Comparison of ENCODE assay signal across 25 cellular contexts in the genomic region with DNA sequence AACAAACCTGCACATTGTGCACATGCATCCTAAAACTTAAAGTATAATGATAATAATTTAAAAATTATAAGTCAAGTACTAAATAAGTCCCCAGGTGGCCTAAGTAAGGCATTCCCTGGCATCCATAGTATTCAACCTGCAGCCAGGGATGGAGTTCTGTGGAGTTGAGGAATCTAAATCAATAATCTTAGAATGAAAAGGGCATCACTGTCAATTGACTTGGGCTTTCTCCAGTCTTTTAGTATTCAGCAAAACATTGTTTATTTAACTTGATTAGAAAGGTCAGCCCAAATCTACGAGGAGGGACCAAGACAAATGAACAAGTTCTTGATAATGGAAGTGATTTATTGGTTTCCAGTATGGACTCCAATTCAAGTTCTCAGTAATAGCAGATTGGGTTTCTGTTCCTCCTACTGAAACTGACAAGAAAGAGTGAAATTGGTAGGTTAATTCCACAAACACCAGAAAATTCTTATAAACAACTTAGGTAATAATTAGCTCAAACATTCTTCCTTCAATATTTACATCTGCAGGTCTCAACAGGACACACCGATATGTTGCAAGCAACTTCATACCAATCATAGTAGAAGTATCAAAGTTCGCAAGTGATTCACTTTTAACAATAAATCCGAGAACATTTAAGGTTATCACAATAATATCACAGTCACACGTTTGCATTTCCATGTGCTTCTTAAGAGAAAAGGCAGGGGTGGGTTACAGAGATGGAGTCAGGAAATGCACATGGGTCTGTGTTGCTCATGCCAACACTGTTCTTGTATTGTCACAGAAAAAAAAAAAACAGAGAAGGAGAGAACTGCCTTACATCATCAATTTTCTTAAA. TPM values are rescaled to one million over a fixed set of nuclear protein-coding genes. Genes with fewer than 3 reads are reported as not detected.
A peak's percentile ranks its signal among the peaks of the same experiment; 100 is the strongest.
DNase-seq lines count a peak whose midpoint lies in the region; ATAC-seq, FAIRE-seq and TF ChIP-seq lines count a peak whose summit lies in the region.
"Had no signal": no experiment of that assay in that cellular context is flagged by ENCODE, and none has a peak within 500 bp of the region (broad histone marks: within the 10 kb centered on the region; RNA-seq: fewer than 3 reads in every experiment).

No MANE protein-coding gene starts in this region.

- POLR2A ChIA-PET in activated CD4-positive, alpha-beta T cell treated with anti-CD3 and anti-CD28 coated beads, Interleukin-2, amount 10 ng/mL, durations not matched to agents 7 days and 5 days (lab: Charles Lee) = no interaction called here
- POLR2A ChIA-PET in CD8-positive, alpha-beta memory T cell (lab: Charles Lee) = no interaction called here

- H3K9me3 Mint-ChIP-seq in activated CD4-positive, alpha-beta T cell treated with anti-CD3 and anti-CD28 coated beads, Interleukin-2, amount 10 ng/mL, durations not matched to agents 7 days and 5 days = peaks cover 2% of the 10 kb centered on the region
- peaks cover 0 to 5% (median 3%) of the 10 kb centered on the region in 5 donors for H3K9me3 Mint-ChIP-seq in CD8-positive, alpha-beta memory T cell
- H3K9me3 Mint-ChIP-seq: activated naive CD4-positive, alpha-beta T cell treated with anti-CD3 and anti-CD28 coated beads for 36 hours; neural crest cell had no signal

- H3K27me3 Mint-ChIP-seq in activated CD4-positive, alpha-beta T cell treated with anti-CD3 and anti-CD28 coated beads, Interleukin-2, amount 10 ng/mL, durations not matched to agents 7 days and 5 days = peaks cover 2% of the 10 kb centered on the region
- H3K27me3 Mint-ChIP-seq in CD8-positive, alpha-beta memory T cell = peaks cover 4 to 21% of the 10 kb centered on the region in 2 donors

- no peaks in the 10 kb centered on the region for H4K20me1 ChIP-seq in keratinocyte (ENCODE audit: control insufficient read depth, extremely low read depth, insufficient read depth, low read length)

- no peak overlapping the region for H3K4me3 Mint-ChIP-seq in activated CD4-positive, alpha-beta T cell treated with anti-CD3 and anti-CD28 coated beads, Interleukin-2, amount 10 ng/mL, durations not matched to agents 7 days and 5 days
- H3K4me3 Mint-ChIP-seq in CD8-positive, alpha-beta memory T cell = no peak overlapping the region
- H3K4me3 Mint-ChIP-seq: activated CD4-positive, alpha-beta T cell treated with anti-CD3 and anti-CD28 coated beads, Interleukin-2, amount 10 ng/mL, durations not matched to agents 24 days and 14 days; activated naive CD4-positive, alpha-beta T cell treated with anti-CD3 and anti-CD28 coated beads for 36 hours; activated T-cell treated with anti-CD3 and anti-CD28 coated beads, Interleukin-2, amount 50 U/mL, for 72 hours; neural crest cell had no signal

- 9 to 13% methylated on average over 5 of the region's 5 CpGs for WGBS in body of pancreas, 2 donors
- 7 to 47% (median 22%) methylated on average over 5 of the region's 5 CpGs for WGBS in small intestine, 3 donors

- peak; percentile 58 for DNase-seq in HT-29 (ENCODE audit: low spot score)
- DNase-seq in body of pancreas = no peak
- DNase-seq in keratinocyte (ENCODE audit: low read depth, low spot score) = peak; percentile 77
- peak; percentile 71 for DNase-seq in small intestine
- no peak for DNase-seq in activated CD4-positive, alpha-beta T cell treated with anti-CD3 and anti-CD28 coated beads, Interleukin-2, amount 10 ng/mL, durations not matched to agents 7 days and 5 days
- DNase-seq in CD8-positive, alpha-beta memory T cell = no peak
- DNase-seq in stimulated activated CD4-positive, alpha-beta T cell treated with anti-CD3 and anti-CD28 coated beads, Interleukin-2, amount 100 ng/mL, for 48 hours = no peak
- DNase-seq: activated CD4-positive, alpha-beta T cell treated with anti-CD3 and anti-CD28 coated beads, Interleukin-2, amount 10 ng/mL, durations not matched to agents 24 days and 14 days; activated naive CD4-positive, alpha-beta T cell treated with anti-CD3 and anti-CD28 coated beads for 36 hours; activated T-cell treated with anti-CD3 and anti-CD28 coated beads, Interleukin-2, amount 50 U/mL, for 72 hours; C1 segment of cervical spinal cord; caudate nucleus; hippocampal formation; lower lobe of right lung; NCI-H1105 treated with DMSO at 0.1 percent for 48 hours; NCI-H2029; NCI-H226; NCI-H748 treated with DMSO at 0.1 percent for 48 hours had no signal

- no peak overlapping the region for H3K27ac ChIP-seq in body of pancreas
- peak overlapping the region; percentile 72 for H3K27ac ChIP-seq in keratinocyte (ENCODE audit: control insufficient read depth, insufficient read depth, low read length)
- H3K27ac ChIP-seq in small intestine (ENCODE audit: low read depth in 1 of 2, low read length in 1 of 2) = no peak overlapping the region
- H3K27ac ChIP-seq in CD8-positive, alpha-beta memory T cell (ENCODE audit: low read depth, low read length) = no peak overlapping the region
- H3K27ac ChIP-seq: lower lobe of right lung, VCaP had no signal

- H2AFZ ChIP-seq in keratinocyte (ENCODE audit: control insufficient read depth, low read length) = peak overlapping the region; percentile 60

- H3K4me3 ChIP-seq in body of pancreas (no peak overlapping the region), keratinocyte (ENCODE audit: control insufficient read depth in 2 of 3, extremely low read depth in 1 of 3, insufficient read depth in 2 of 3, low read depth in 1 of 3, low read length in 3 of 3) (peak overlapping the region in 1 of 3 experiments; percentile 4), small intestine (ENCODE audit: low read depth in 1 of 2, low read length in 2 of 2) (no peak overlapping the region)
- no peak overlapping the region for H3K4me3 ChIP-seq in CD8-positive, alpha-beta memory T cell (ENCODE audit: low read length)
- H3K4me3 ChIP-seq: HAP-1, lower lobe of right lung, suprapubic skin had no signal

- no peaks in the 10 kb centered on the region for H3K9me3 ChIP-seq in body of pancreas
- no peaks in the 10 kb centered on the region for H3K9me3 ChIP-seq in keratinocyte (ENCODE audit: control insufficient read depth, low read depth, low read length)
- H3K9me3 ChIP-seq in small intestine (ENCODE audit: control insufficient read depth, low read depth) = no peaks in the 10 kb centered on the region
- no peaks in the 10 kb centered on the region for H3K9me3 ChIP-seq in CD8-positive, alpha-beta memory T cell (ENCODE audit: low read length)
- H3K9me3 ChIP-seq: HAP-1, lower lobe of right lung, suprapubic skin had no signal

- H3K9me1 ChIP-seq in keratinocyte (ENCODE audit: control insufficient read depth, extremely low read depth, insufficient read depth, low read length) = no peaks in the 10 kb centered on the region

- H3K4me1 ChIP-seq in body of pancreas (peaks cover 3% of the 10 kb centered on the region), keratinocyte (ENCODE audit: control insufficient read depth, extremely low read depth, insufficient read depth, low read length) (peaks cover 19% of the 10 kb centered on the region), small intestine (ENCODE audit: control insufficient read depth in 2 of 2, insufficient read depth in 1 of 2, low read depth in 1 of 2, low read length in 1 of 2) (no peaks in the 10 kb centered on the region)
- no peaks in the 10 kb centered on the region for H3K4me1 ChIP-seq in CD8-positive, alpha-beta memory T cell (ENCODE audit: insufficient read depth, low read length)
- H3K4me1 ChIP-seq: lower lobe of right lung had no signal

- H3K4me1 Mint-ChIP-seq in activated CD4-positive, alpha-beta T cell treated with anti-CD3 and anti-CD28 coated beads, Interleukin-2, amount 10 ng/mL, durations not matched to agents 7 days and 5 days = no peaks in the 10 kb centered on the region
- H3K4me1 Mint-ChIP-seq in CD8-positive, alpha-beta memory T cell = no peaks in the 10 kb centered on the region
- H3K4me1 Mint-ChIP-seq: activated CD4-positive, alpha-beta T cell treated with anti-CD3 and anti-CD28 coated beads, Interleukin-2, amount 10 ng/mL, durations not matched to agents 24 days and 14 days; neural crest cell had no signal

- H3K9ac ChIP-seq in keratinocyte (ENCODE audit: control insufficient read depth, extremely low read depth, insufficient read depth, low read length) = no peak overlapping the region

- H3K27me3 ChIP-seq in body of pancreas (no peaks in the 10 kb centered on the region), keratinocyte (ENCODE audit: control insufficient read depth, extremely low read depth, insufficient read depth, low read length) (no peaks in the 10 kb centered on the region), small intestine (ENCODE audit: control insufficient read depth in 2 of 2, insufficient read depth in 2 of 2, low read length in 2 of 2) (no peaks in the 10 kb centered on the region)
- H3K27me3 ChIP-seq in CD8-positive, alpha-beta memory T cell (ENCODE audit: insufficient read depth, low read length, poor library complexity, severe bottlenecking) = no peaks in the 10 kb centered on the region
- H3K27me3 ChIP-seq: suprapubic skin had no signal

- H3K36me3 ChIP-seq in body of pancreas (replicated peaks in 1 of 2; ENCODE audit: insufficient read depth in 1 of 2, low read depth in 2 of 2) (no peaks in the 10 kb centered on the region), keratinocyte (ENCODE audit: control insufficient read depth in 2 of 2, extremely low read depth in 1 of 2, insufficient read depth in 2 of 2, low read length in 2 of 2) (no peaks in the 10 kb centered on the region), small intestine (ENCODE audit: control insufficient read depth in 2 of 2, insufficient read depth in 2 of 2, low read length in 2 of 2) (no peaks in the 10 kb centered on the region)
- H3K36me3 ChIP-seq in CD8-positive, alpha-beta memory T cell (ENCODE audit: insufficient read depth, low read length) = no peaks in the 10 kb centered on the region
- H3K36me3 ChIP-seq: HAP-1, lower lobe of right lung, suprapubic skin had no signal

- peak; percentile 30 for ATAC-seq in body of pancreas
- ATAC-seq: activated T-cell treated with anti-CD3 and anti-CD28 coated beads, Interleukin-2, amount 50 U/mL, for 72 hours; lower lobe of right lung had no signal

- dilution Hi-C loops in keratinocyte (cut with MboI; ENCODE audit: extremely low pct_ligation_motif_present, low sequenced_read_pairs) = no loop called here

- peak overlapping the region; percentile 83 for H3K4me2 ChIP-seq in keratinocyte (ENCODE audit: control insufficient read depth, extremely low read depth, insufficient read depth, low read depth, low read length)

- no peaks in the 10 kb centered on the region for H3K36me3 Mint-ChIP-seq in activated CD4-positive, alpha-beta T cell treated with anti-CD3 and anti-CD28 coated beads, Interleukin-2, amount 10 ng/mL, durations not matched to agents 7 days and 5 days (ENCODE audit: low read depth)
- H3K36me3 Mint-ChIP-seq in CD8-positive, alpha-beta memory T cell = no peaks in the 10 kb centered on the region

- CTCF ChIA-PET in activated CD4-positive, alpha-beta T cell treated with anti-CD3 and anti-CD28 coated beads, Interleukin-2, amount 10 ng/mL, durations not matched to agents 7 days and 5 days (lab: Charles Lee) = no interaction called here
- CTCF ChIA-PET in CD8-positive, alpha-beta memory T cell (lab: Charles Lee) = no interaction called here

- H3K79me2 ChIP-seq in keratinocyte (ENCODE audit: control insufficient read depth, insufficient read depth, low read length) = no peaks in the 10 kb centered on the region

- no peak overlapping the region for H3K27ac Mint-ChIP-seq in activated CD4-positive, alpha-beta T cell treated with anti-CD3 and anti-CD28 coated beads, Interleukin-2, amount 10 ng/mL, durations not matched to agents 7 days and 5 days
- H3K27ac Mint-ChIP-seq in CD8-positive, alpha-beta memory T cell = no peak overlapping the region
- H3K27ac Mint-ChIP-seq: activated CD4-positive, alpha-beta T cell treated with anti-CD3 and anti-CD28 coated beads, Interleukin-2, amount 10 ng/mL, durations not matched to agents 24 days and 14 days; activated naive CD4-positive, alpha-beta T cell treated with anti-CD3 and anti-CD28 coated beads for 36 hours; activated T-cell treated with anti-CD3 and anti-CD28 coated beads, Interleukin-2, amount 50 U/mL, for 72 hours; progenitor cell of endocrine pancreas had no signal

- TF ChIP-seq CTCF in body of pancreas (IDR thresholded peaks at IDR 0.05) (no peak), keratinocyte (optimal IDR thresholded peaks at IDR 0.05 in 1 of 3, IDR thresholded peaks at IDR 0.05 in 1 of 3, conservative IDR thresholded peaks at IDR 0.05 in 1 of 3; ENCODE audit: extremely low read depth in 1 of 3, insufficient read depth in 2 of 3, low read length in 3 of 3) (no peak)

- TF ChIP-seq POLR2A in body of pancreas (IDR thresholded peaks at IDR 0.05) = no peak

- FAIRE-seq in keratinocyte (lab: Jason Lieb, UNC) = peak; percentile 77
- no peak for FAIRE-seq in small intestine (lab: Jason Lieb, UNC)
- FAIRE-seq: endothelial cell of umbilical vein, islet of Langerhans had no signal

- intact Hi-C loops in body of pancreas (cut with DNase I) = no loop called here

RNA-seq across cellular contexts. Expression of gene EHBP1, which starts 51.7 kb away (rescaled TPM):
- total RNA-seq in HT-29 (2014; rRNA removed; shearing (Covaris generic)) = 14.2 and 25.2 TPM in 2 replicates
- total RNA-seq in body of pancreas = 10 to 100 TPM; 43.6 to 45.8 TPM
- 42.3 to 78.5 TPM (median 59.0 TPM) in 3 replicates for polyA plus RNA-seq in keratinocyte
- polyA plus RNA-seq in keratinocyte (2011; ENCODE audit: low read depth) = 180 TPM
- 49.0 and 54.3 TPM in 2 replicates for polyA plus RNA-seq in keratinocyte (2011; cell fraction: cytosol; rRNA removed)
- 57.0 and 83.0 TPM in 2 replicates for polyA plus RNA-seq in keratinocyte (2011; cell fraction: nucleus; rRNA removed)
- polyA plus RNA-seq in keratinocyte (2012; ENCODE audit: low replicate concordance) = 44.0 and 55.0 TPM in 2 replicates
- 25.4 to 122 TPM (median 60.8 TPM) in 3 replicates for polyA minus RNA-seq in keratinocyte
- 55.1 TPM for polyA minus RNA-seq in keratinocyte (2011; cell fraction: cytosol; rRNA and poly(A)+ RNA removed)
- 74.2 and 175 TPM in 2 replicates for polyA minus RNA-seq in keratinocyte (2011; cell fraction: nucleus; rRNA and poly(A)+ RNA removed)
- polyA plus RNA-seq in small intestine = 10 to 100 TPM; 11.0 to 11.6 (median 11.4) TPM
- total RNA-seq in activated CD4-positive, alpha-beta T cell treated with anti-CD3 and anti-CD28 coated beads, Interleukin-2, amount 10 ng/mL, durations not matched to agents 7 days and 5 days = 10 to 100 TPM; 22.2 to 24.7 TPM
- 10 to 100 TPM; 22.7 to 23.1 TPM for total RNA-seq in CD8-positive, alpha-beta memory T cell
- polyA plus RNA-seq in CD8-positive, alpha-beta memory T cell = 12.5 TPM

Comparison
In these comparisons a context has a peak if more than half of its experiments do, and no peak if none do; other contexts are left out.
1. DNase-seq: peak in HT-29 (single experiment), keratinocyte (single experiment) and small intestine (single experiment); none in body of pancreas (0 of 4), activated CD4-positive, alpha-beta T cell treated with anti-CD3 and anti-CD28 coated beads, Interleukin-2, amount 10 ng/mL, durations not matched to agents 7 days and 5 days (single experiment), CD8-positive, alpha-beta memory T cell (0 of 5) and stimulated activated CD4-positive, alpha-beta T cell treated with anti-CD3 and anti-CD28 coated beads, Interleukin-2, amount 100 ng/mL, for 48 hours (0 of 2).